In the genomic region with DNA sequence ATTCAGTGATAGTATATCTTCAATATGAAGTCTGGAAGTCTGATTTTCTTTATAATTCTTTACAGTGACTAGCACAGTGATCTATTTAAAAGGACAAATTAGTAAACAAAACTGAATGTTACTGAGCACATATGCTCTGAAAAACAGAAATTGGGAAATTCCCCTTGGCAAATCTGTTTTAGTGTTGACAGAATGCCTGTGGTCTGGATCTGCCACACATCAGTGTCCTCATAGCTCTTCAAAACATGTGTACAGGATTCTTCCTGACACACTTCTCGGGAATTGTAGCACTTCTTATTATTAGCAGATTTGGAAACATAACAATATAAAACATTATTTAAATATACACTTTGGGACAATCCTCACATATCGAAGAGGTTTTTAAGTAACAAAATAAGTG, we compare ENCODE assay signal across 21 cellular contexts.
DNase-seq lines count a peak whose midpoint lies in the region; TF ChIP-seq lines count a peak whose summit lies in the region.
"Had no signal": no experiment of that assay in that cellular context is flagged by ENCODE, and none has a peak within 500 bp of the region (broad histone marks: within the 10 kb centered on the region; RNA-seq: fewer than 3 reads in every experiment).

No MANE protein-coding gene starts in this region.

- no peaks in the 10 kb centered on the region for H3F3A ChIP-seq in GM23248 (ENCODE audit: insufficient read depth)

- no peak overlapping the region for H2AFZ ChIP-seq in GM23248

- no peak overlapping the region for H3K27ac ChIP-seq in GM23248
- no peak overlapping the region for H3K27ac ChIP-seq in brain microvascular endothelial cell
- H3K27ac ChIP-seq: BLaER1 treated with 17β-estradiol and CSF1 and Interleukin-3, amounts not matched to agents 10 nM and 100 nM; breast epithelium; epithelial cell of prostate; heart left ventricle; left lung; SJCRH30; upper lobe of left lung had no signal

- H3K9ac ChIP-seq in GM23248, result no peak overlapping the region
- H3K9ac ChIP-seq: BLaER1 treated with 17β-estradiol and CSF1 and Interleukin-3, amounts not matched to agents 10 nM and 100 nM had no signal

- peak overlapping the region; percentile 22 for H3K4me2 ChIP-seq in GM23248 (ENCODE audit: unreplicated experiment)
- H3K4me2 ChIP-seq: BLaER1 treated with 17β-estradiol and CSF1 and Interleukin-3, amounts not matched to agents 10 nM and 100 nM had no signal

- H3K36me3 ChIP-seq in GM23248 (ENCODE audit: low read depth) (no peaks in the 10 kb centered on the region), brain microvascular endothelial cell (replicated peaks) (no peaks in the 10 kb centered on the region)
- H3K36me3 ChIP-seq: BLaER1 treated with 17β-estradiol and CSF1 and Interleukin-3, amounts not matched to agents 10 nM and 100 nM; breast epithelium; heart left ventricle; left lung; SJCRH30; upper lobe of left lung had no signal

- H3K79me2 ChIP-seq in GM23248 (ENCODE audit: insufficient read depth), result no peaks in the 10 kb centered on the region

- H3K4me3 ChIP-seq in GM23248, result no peak overlapping the region
- H3K4me3 ChIP-seq in brain microvascular endothelial cell (ENCODE audit: low read depth, low read length), result no peak overlapping the region
- no peak overlapping the region for H3K4me3 ChIP-seq in foreskin fibroblast (ENCODE audit: low read depth in 1 of 2, low read length in 2 of 2)
- H3K4me3 ChIP-seq: BLaER1 treated with 17β-estradiol and CSF1 and Interleukin-3, amounts not matched to agents 10 nM and 100 nM; breast epithelium; heart left ventricle; K562; left lung; SJCRH30; upper lobe of left lung had no signal

- in situ Hi-C loops in GM23248 (cut with MboI) (no loop called here), brain microvascular endothelial cell (cut with HindIII; ENCODE audit: low pct_ligation_motif_present, low sequenced_read_pairs) (no loop called here), G401 (cut with HindIII; ENCODE audit: low sequenced_read_pairs) (no loop called here)

- peaks cover 22% of the 10 kb centered on the region for H3K4me1 ChIP-seq in GM23248 (ENCODE audit: insufficient read depth)
- H3K4me1 ChIP-seq: BLaER1 treated with 17β-estradiol and CSF1 and Interleukin-3, amounts not matched to agents 10 nM and 100 nM; breast epithelium; heart left ventricle; left lung; SJCRH30; upper lobe of left lung had no signal

- no peaks in the 10 kb centered on the region for H3K9me2 ChIP-seq in GM23248 (ENCODE audit: insufficient read depth)

- H3K27me3 ChIP-seq in GM23248 (replicated peaks; ENCODE audit: insufficient read depth), result no peaks in the 10 kb centered on the region
- H3K27me3 ChIP-seq in brain microvascular endothelial cell (replicated peaks), result no peaks in the 10 kb centered on the region
- H3K27me3 ChIP-seq: BLaER1 treated with 17β-estradiol and CSF1 and Interleukin-3, amounts not matched to agents 10 nM and 100 nM; breast epithelium; heart left ventricle; left lung; SJCRH30; upper lobe of left lung had no signal

- H3K9me3 ChIP-seq in GM23248 (ENCODE audit: low read depth), result no peaks in the 10 kb centered on the region
- H3K9me3 ChIP-seq: BLaER1 treated with 17β-estradiol and CSF1 and Interleukin-3, amounts not matched to agents 10 nM and 100 nM; breast epithelium; heart left ventricle; left lung; SJCRH30; upper lobe of left lung had no signal

- DNase-seq in GM23248, result peak; percentile 65
- peak; percentile 4 for DNase-seq in brain microvascular endothelial cell
- DNase-seq in foreskin fibroblast, result peak; percentile 69 to 85
- DNase-seq in NCI-H345 (lab: John Stamatoyannopoulos, UW), result no peak
- DNase-seq in occipital lobe (lab: John Stamatoyannopoulos, UW), result no peak
- no peak for DNase-seq in G401 (ENCODE audit: low spot score)
- DNase-seq in GOT3 (lab: John Stamatoyannopoulos, UW), result no peak
- DNase-seq: activated CD4-positive, alpha-beta T cell treated with anti-CD3 and anti-CD28 coated beads, Interleukin-2, amount 10 ng/mL, durations not matched to agents 7 days and 5 days; activated naive CD8-positive, alpha-beta T cell treated with anti-CD3 and anti-CD28 coated beads, Interleukin-2, amount 10 ng/mL, durations not matched to agents 7 days and 5 days; heart left ventricle; left lung; NCI-H1930; NCI-H226; SJCRH30; stimulated activated CD4-positive, alpha-beta T cell treated with anti-CD3 and anti-CD28 coated beads, Interleukin-4, amount 100 ng/mL, for 1 hour; stimulated activated naive CD8-positive, alpha-beta T cell treated with anti-CD3 and anti-CD28 coated beads, Interleukin-15, amount 100 ng/mL, for 72 hours; upper lobe of left lung had no signal

- WGBS in GM23248 (ENCODE audit: low coverage in 1 of 2, low lambda C conversion rate in 2 of 2, missing lambda C conversion rate in 2 of 2), 2 experiments, result 6 to 7% methylated on average over 2 of the region's 2 CpGs

- TF ChIP-seq CTCF in brain microvascular endothelial cell (IDR thresholded peaks at IDR 0.05; ENCODE audit: low read depth, low read length, missing control alignments), result no peak
- no peak for TF ChIP-seq CTCF in foreskin fibroblast (IDR thresholded peaks at IDR 0.05; ENCODE audit: low read depth, low read length)

- H4K20me1 ChIP-seq in GM23248 (ENCODE audit: insufficient read depth), result no peaks in the 10 kb centered on the region
- H4K20me1 ChIP-seq: BLaER1 treated with 17β-estradiol and CSF1 and Interleukin-3, amounts not matched to agents 10 nM and 100 nM had no signal

Comparison
In these comparisons a context has a peak if more than half of its experiments do, and no peak if none do; other contexts are left out.
1. DNase-seq: peak in GM23248 (single experiment), brain microvascular endothelial cell (single experiment) and foreskin fibroblast (2 of 2); none in NCI-H345 (single experiment), occipital lobe (single experiment), G401 (single experiment) and GOT3 (single experiment).